ENCODE assay signal across 12 cellular contexts in genomic region chr10:32372000-32372875, GRCh38. TPM values are rescaled to one million over a fixed set of nuclear protein-coding genes. Genes with fewer than 3 reads are reported as not detected.
DNase-seq lines count a peak whose midpoint lies in the region; ATAC-seq and TF ChIP-seq lines count a peak whose summit lies in the region.
"Had no signal": no experiment of that assay in that cellular context is flagged by ENCODE, and none has a peak within 500 bp of the region (broad histone marks: within the 10 kb centered on the region; RNA-seq: fewer than 3 reads in every experiment).

No MANE protein-coding gene starts in this region.

- no peaks in the 10 kb centered on the region for H3K9me3 ChIP-seq in Peyer's patch
- no peaks in the 10 kb centered on the region for H3K9me3 ChIP-seq in gastroesophageal sphincter
- H3K9me3 ChIP-seq: SJSA1 had no signal

- 90 to 100% methylated on average over 4 to 10 of the region's 10 CpGs for WGBS in gastroesophageal sphincter (ENCODE audit: low coverage in 1 of 2), 2 donors

- H3K4me3 ChIP-seq in Peyer's patch = no peak overlapping the region
- H3K4me3 ChIP-seq in gastroesophageal sphincter = no peak overlapping the region
- H3K4me3 ChIP-seq: SJSA1 had no signal

- DNase-seq in stimulated activated naive CD4-positive, alpha-beta T cell treated with Interleukin-2 at 50 U/mL for 16 hours (lab: John Stamatoyannopoulos, UW) = peak; percentile 8
- no peak for DNase-seq in stimulated activated naive CD4-positive, alpha-beta T cell (lab: John Stamatoyannopoulos, UW)
- DNase-seq in Peyer's patch (peak in 2 of 3 donors; percentile 65 to 67), GM10266 (ENCODE audit: extremely low spot score) (no peak), NCI-H524 (lab: John Stamatoyannopoulos, UW) (no peak), nucleus accumbens (lab: John Stamatoyannopoulos, UW) (no peak), NOMO-1 treated with DMSO at 0.1 percent for 48 hours (lab: John Stamatoyannopoulos, UW; ENCODE audit: unreplicated experiment) (no peak)
- DNase-seq: activated CD8-positive, alpha-beta memory T cell treated with anti-CD3 and anti-CD28 coated beads, Interleukin-2, amount 50 U/mL, for 4 hours; aorta; NCI-H2029 treated with DMSO at 0.1 percent for 48 hours had no signal

- no peak for TF ChIP-seq POLR2A in Peyer's patch (IDR thresholded peaks at IDR 0.05)
- TF ChIP-seq POLR2A in gastroesophageal sphincter (IDR thresholded peaks at IDR 0.05) = no peak

- H3K27ac ChIP-seq in Peyer's patch (peak overlapping the region in 1 of 4 donors; percentile 23), gastroesophageal sphincter (peak overlapping the region in 3 of 4 donors; percentile 2 to 35 (median 34))
- H3K27ac ChIP-seq: SJSA1 had no signal

- no peaks in the 10 kb centered on the region for H3K27me3 ChIP-seq in Peyer's patch
- H3K27me3 ChIP-seq in gastroesophageal sphincter = no peaks in the 10 kb centered on the region
- H3K27me3 ChIP-seq: SJSA1 had no signal

- no peak for ATAC-seq in gastroesophageal sphincter

- no peak for TF ChIP-seq EP300 in gastroesophageal sphincter (IDR thresholded peaks at IDR 0.05)

- TF ChIP-seq CTCF in Peyer's patch (IDR thresholded peaks at IDR 0.05) (no peak), gastroesophageal sphincter (IDR thresholded peaks at IDR 0.05) (no peak), GM10266 (IDR thresholded peaks at IDR 0.05; ENCODE audit: control insufficient read depth, insufficient read depth, low read depth, missing control alignments) (no peak)

- H3K4me1 ChIP-seq in Peyer's patch (peaks cover 0 to 15% (median 2%) of the 10 kb centered on the region in 4 donors), gastroesophageal sphincter (peaks cover 0 to 85% (median 13%) of the 10 kb centered on the region in 3 donors)
- H3K4me1 ChIP-seq: SJSA1 had no signal

- H3K36me3 ChIP-seq in Peyer's patch (no peaks in the 10 kb centered on the region), gastroesophageal sphincter (no peaks in the 10 kb centered on the region)

RNA-seq across cellular contexts. Expression of gene EPC1, which starts 25.3 kb away (rescaled TPM):
- total RNA-seq in Peyer's patch = 10 to 100 TPM; 41.5 to 77.6 (median 49.0) TPM
- 10 to 100 TPM; 24.1 to 61.3 (median 32.3) TPM for total RNA-seq in gastroesophageal sphincter

Comparison
In these comparisons a context has a peak if more than half of its experiments do, and no peak if none do; other contexts are left out.
1. DNase-seq: peak in stimulated activated naive CD4-positive, alpha-beta T cell treated with Interleukin-2 at 50 U/mL for 16 hours (single experiment) and Peyer's patch (2 of 3); none in stimulated activated naive CD4-positive, alpha-beta T cell (0 of 6), GM10266 (single experiment), NCI-H524 (0 of 2), nucleus accumbens (0 of 56) and NOMO-1 treated with DMSO at 0.1 percent for 48 hours (single experiment).